In the genomic region with DNA sequence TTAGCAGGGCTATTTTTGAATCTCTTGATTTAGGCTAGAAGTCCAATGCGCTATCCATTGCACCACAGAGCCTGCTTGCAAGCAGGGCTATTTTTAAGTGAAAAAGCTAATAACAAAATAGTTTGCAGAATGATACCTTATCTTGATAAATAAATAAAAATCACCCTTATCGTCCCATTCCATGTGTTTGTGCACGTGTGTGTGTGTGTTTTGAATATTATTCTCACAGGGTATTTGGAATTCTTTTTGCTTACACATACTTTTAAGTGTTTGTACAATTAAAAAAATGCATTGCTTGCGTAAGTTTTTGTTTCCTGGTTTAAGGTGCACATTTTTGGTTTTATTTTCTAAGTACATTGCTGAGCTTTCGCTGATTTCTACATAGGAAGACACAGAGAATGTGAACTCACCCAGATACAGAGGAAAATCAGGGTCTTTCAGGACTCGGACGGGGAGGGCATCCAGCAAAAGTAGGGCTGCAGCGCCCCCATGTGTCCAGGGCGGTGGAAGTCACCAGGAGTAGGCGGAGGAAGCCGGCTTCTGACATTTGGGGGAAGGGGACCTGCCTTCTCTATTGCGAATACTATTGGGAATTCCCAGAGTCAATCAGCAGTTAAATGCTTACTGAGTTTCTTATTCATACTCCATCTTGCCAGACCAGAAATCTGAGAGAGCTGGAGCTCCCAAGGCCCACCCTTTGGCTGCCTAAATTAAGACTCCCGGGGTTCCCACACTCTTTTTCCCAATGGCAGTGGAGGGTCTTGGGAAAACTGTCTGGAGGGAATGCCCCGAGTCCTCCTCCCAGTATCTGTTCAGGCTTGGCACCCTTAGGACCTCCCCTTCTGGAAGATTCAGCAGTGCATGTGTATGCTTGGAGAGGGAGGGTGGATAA, we compare ENCODE assay signal across 1 cellular context.
TF ChIP-seq lines count a peak whose summit lies in the region.

No MANE protein-coding gene starts in this region.

TF ChIP-seq in HepG2, 621 proteins besides CTCF, POLR2A, EP300 and RAD21 (continued from another document and continues in another):
- TF ChIP-seq, protein P1, sequence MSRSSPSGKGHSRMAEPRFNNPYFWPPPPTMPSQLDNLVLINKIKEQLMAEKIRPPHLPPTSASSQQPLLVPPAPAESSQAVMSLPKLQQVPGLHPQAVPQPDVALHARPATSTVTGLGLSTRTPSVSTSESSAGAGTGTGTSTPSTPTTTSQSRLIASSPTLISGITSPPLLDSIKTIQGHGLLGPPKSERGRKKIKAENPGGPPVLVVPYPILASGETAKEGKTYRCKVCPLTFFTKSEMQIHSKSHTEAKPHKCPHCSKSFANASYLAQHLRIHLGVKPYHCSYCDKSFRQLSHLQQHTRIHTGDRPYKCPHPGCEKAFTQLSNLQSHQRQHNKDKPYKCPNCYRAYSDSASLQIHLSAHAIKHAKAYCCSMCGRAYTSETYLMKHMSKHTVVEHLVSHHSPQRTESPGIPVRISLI (CRISPR knock-in tag; IDR thresholded peaks at IDR 0.05; ENCODE audit: borderline replicate concordance) = no peak
- TF ChIP-seq NAIF1 (CRISPR knock-in tag; IDR thresholded peaks at IDR 0.05; ENCODE audit: borderline replicate concordance) (no peak), ZNF816 (CRISPR knock-in tag; IDR thresholded peaks at IDR 0.05; ENCODE audit: borderline replicate concordance) (no peak), XRCC5 (optimal IDR thresholded peaks at IDR 0.05; ENCODE audit: low read length) (peak; percentile 37), ZNF264 (CRISPR knock-in tag; IDR thresholded peaks at IDR 0.05) (no peak), MIXL1 (CRISPR knock-in tag; IDR thresholded peaks at IDR 0.05) (peak; percentile 31; the same call in 1 of the 2 replicates), NFATC3 (CRISPR knock-in tag; IDR thresholded peaks at IDR 0.05) (no peak), NR2C2 (CRISPR knock-in tag; IDR thresholded peaks at IDR 0.05; ENCODE audit: borderline replicate concordance) (no peak), CEBPG (CRISPR knock-in tag; IDR thresholded peaks at IDR 0.05) (0 out of 2 replicates have a peak, but pooled peaks have one; percentile 15), KDM5A (IDR thresholded peaks at IDR 0.05; ENCODE audit: borderline replicate concordance, low read length) (no peak; the same call in 1 of the 2 replicates), HNRNPLL (IDR thresholded peaks at IDR 0.05; ENCODE audit: low read depth, low read length, poor library complexity, severe bottlenecking) (no peak), RBM39 (IDR thresholded peaks at IDR 0.05; ENCODE audit: low read depth, low read length, poor library complexity, severe bottlenecking) (no peak), STAG1 (CRISPR knock-in tag; IDR thresholded peaks at IDR 0.05) (peak; percentile 97), SOX6 (IDR thresholded peaks at IDR 0.05) (no peak), SOX6 (CRISPR knock-in tag; IDR thresholded peaks at IDR 0.05) (peak; percentile 43; the same call in 1 of the 2 replicates), MEF2D (CRISPR knock-in tag; IDR thresholded peaks at IDR 0.05) (no peak), ZNF207 (IDR thresholded peaks at IDR 0.05; ENCODE audit: borderline replicate concordance) (no peak), ZNF724P (CRISPR knock-in tag; IDR thresholded peaks at IDR 0.05; ENCODE audit: borderline replicate concordance) (no peak), ZFP82 (CRISPR knock-in tag; IDR thresholded peaks at IDR 0.05; ENCODE audit: borderline replicate concordance) (no peak), FOSL2 (CRISPR knock-in tag; IDR thresholded peaks at IDR 0.05) (peak; percentile 43), ZFP36L1 (CRISPR knock-in tag; IDR thresholded peaks at IDR 0.05) (no peak), ZNF10 (CRISPR knock-in tag; IDR thresholded peaks at IDR 0.05; ENCODE audit: borderline replicate concordance, low read depth) (no peak), KDM3A (CRISPR knock-in tag; IDR thresholded peaks at IDR 0.05; ENCODE audit: low read depth) (0 out of 2 replicates have a peak, but pooled peaks have one; percentile 60), ZNF235 (CRISPR knock-in tag; IDR thresholded peaks at IDR 0.05; ENCODE audit: borderline replicate concordance) (0 out of 2 replicates have a peak, but pooled peaks have one; percentile 29), NBN (conservative IDR thresholded peaks at IDR 0.05) (no peak), SYNCRIP (IDR thresholded peaks at IDR 0.05; ENCODE audit: insufficient read depth, low read depth, low read length) (no peak), HMG20A (CRISPR knock-in tag; IDR thresholded peaks at IDR 0.05; ENCODE audit: borderline replicate concordance) (no peak), TSC22D2 (CRISPR knock-in tag; IDR thresholded peaks at IDR 0.05; ENCODE audit: borderline replicate concordance) (0 out of 2 replicates have a peak, but pooled peaks have one; percentile 34), ZNF547 (CRISPR knock-in tag; IDR thresholded peaks at IDR 0.05) (no peak), TARDBP (CRISPR knock-in tag; IDR thresholded peaks at IDR 0.05) (0 out of 2 replicates have a peak, but pooled peaks have one; percentile 56), TBL1XR1 (IDR thresholded peaks at IDR 0.05; ENCODE audit: borderline replicate concordance, low read length, partially characterized antibody) (no peak), RELA (CRISPR knock-in tag; IDR thresholded peaks at IDR 0.05) (no peak), SP5 (CRISPR knock-in tag; IDR thresholded peaks at IDR 0.05; ENCODE audit: borderline replicate concordance, low read depth) (peak; percentile 25; the same call in 1 of the 2 replicates), DR1 (CRISPR knock-in tag; IDR thresholded peaks at IDR 0.05) (no peak)
- TF ChIP-seq, protein P2, sequence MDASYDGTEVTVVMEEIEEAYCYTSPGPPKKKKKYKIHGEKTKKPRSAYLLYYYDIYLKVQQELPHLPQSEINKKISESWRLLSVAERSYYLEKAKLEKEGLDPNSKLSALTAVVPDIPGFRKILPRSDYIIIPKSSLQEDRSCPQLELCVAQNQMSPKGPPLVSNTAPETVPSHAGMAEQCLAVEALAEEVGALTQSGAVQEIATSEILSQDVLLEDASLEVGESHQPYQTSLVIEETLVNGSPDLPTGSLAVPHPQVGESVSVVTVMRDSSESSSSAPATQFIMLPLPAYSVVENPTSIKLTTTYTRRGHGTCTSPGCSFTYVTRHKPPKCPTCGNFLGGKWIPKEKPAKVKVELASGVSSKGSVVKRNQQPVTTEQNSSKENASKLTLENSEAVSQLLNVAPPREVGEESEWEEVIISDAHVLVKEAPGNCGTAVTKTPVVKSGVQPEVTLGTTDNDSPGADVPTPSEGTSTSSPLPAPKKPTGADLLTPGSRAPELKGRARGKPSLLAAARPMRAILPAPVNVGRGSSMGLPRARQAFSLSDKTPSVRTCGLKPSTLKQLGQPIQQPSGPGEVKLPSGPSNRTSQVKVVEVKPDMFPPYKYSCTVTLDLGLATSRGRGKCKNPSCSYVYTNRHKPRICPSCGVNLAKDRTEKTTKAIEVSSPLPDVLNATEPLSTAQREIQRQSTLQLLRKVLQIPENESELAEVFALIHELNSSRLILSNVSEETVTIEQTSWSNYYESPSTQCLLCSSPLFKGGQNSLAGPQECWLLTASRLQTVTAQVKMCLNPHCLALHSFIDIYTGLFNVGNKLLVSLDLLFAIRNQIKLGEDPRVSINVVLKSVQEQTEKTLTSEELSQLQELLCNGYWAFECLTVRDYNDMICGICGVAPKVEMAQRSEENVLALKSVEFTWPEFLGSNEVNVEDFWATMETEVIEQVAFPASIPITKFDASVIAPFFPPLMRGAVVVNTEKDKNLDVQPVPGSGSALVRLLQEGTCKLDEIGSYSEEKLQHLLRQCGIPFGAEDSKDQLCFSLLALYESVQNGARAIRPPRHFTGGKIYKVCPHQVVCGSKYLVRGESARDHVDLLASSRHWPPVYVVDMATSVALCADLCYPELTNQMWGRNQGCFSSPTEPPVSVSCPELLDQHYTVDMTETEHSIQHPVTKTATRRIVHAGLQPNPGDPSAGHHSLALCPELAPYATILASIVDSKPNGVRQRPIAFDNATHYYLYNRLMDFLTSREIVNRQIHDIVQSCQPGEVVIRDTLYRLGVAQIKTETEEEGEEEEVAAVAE (CRISPR knock-in tag; IDR thresholded peaks at IDR 0.05; ENCODE audit: borderline replicate concordance) = peak; percentile 62; the same call in 1 of the 2 replicates
- TF ChIP-seq, protein P3, sequence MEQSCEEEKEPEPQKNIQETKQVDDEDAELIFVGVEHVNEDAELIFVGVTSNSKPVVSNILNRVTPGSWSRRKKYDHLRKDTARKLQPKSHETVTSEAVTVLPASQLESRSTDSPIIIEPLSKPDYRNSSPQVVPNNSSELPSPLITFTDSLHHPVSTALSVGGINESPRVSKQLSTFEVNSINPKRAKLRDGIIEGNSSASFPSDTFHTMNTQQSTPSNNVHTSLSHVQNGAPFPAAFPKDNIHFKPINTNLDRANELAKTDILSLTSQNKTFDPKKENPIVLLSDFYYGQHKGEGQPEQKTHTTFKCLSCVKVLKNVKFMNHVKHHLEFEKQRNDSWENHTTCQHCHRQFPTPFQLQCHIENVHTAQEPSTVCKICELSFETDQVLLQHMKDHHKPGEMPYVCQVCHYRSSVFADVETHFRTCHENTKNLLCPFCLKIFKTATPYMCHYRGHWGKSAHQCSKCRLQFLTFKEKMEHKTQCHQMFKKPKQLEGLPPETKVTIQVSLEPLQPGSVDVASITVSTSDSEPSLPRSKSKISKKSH (CRISPR knock-in tag; IDR thresholded peaks at IDR 0.05; ENCODE audit: borderline replicate concordance) = no peak
- TF ChIP-seq, protein P4, sequence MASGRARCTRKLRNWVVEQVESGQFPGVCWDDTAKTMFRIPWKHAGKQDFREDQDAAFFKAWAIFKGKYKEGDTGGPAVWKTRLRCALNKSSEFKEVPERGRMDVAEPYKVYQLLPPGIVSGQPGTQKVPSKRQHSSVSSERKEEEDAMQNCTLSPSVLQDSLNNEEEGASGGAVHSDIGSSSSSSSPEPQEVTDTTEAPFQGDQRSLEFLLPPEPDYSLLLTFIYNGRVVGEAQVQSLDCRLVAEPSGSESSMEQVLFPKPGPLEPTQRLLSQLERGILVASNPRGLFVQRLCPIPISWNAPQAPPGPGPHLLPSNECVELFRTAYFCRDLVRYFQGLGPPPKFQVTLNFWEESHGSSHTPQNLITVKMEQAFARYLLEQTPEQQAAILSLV (CRISPR knock-in tag; IDR thresholded peaks at IDR 0.05; ENCODE audit: borderline replicate concordance) = no peak
- TF ChIP-seq, protein P5, sequence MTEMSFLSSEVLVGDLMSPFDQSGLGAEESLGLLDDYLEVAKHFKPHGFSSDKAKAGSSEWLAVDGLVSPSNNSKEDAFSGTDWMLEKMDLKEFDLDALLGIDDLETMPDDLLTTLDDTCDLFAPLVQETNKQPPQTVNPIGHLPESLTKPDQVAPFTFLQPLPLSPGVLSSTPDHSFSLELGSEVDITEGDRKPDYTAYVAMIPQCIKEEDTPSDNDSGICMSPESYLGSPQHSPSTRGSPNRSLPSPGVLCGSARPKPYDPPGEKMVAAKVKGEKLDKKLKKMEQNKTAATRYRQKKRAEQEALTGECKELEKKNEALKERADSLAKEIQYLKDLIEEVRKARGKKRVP (CRISPR knock-in tag; IDR thresholded peaks at IDR 0.05) = no peak
- TF ChIP-seq, protein P6, sequence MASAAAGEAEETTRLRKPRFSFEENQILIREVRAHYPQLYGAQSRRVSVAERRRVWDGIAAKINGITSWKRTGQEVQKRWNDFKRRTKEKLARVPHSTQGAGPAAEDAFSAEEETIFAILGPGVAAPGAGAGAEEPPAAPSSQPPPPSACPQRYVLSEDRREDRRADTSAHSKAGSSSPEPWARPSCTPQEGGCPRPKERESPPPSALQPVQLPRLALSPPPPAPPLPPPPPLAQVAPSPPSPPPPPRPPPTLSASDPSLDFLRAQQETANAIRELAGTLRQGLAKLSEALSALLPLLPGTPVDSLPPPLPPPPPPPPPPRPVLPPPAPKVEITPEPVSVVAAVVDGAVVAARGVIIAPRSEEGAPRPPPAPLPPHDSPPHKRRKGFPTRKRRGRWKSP (CRISPR knock-in tag; IDR thresholded peaks at IDR 0.05) = peak; percentile 27; the same call in 1 of the 2 replicates
- TF ChIP-seq, protein P7, sequence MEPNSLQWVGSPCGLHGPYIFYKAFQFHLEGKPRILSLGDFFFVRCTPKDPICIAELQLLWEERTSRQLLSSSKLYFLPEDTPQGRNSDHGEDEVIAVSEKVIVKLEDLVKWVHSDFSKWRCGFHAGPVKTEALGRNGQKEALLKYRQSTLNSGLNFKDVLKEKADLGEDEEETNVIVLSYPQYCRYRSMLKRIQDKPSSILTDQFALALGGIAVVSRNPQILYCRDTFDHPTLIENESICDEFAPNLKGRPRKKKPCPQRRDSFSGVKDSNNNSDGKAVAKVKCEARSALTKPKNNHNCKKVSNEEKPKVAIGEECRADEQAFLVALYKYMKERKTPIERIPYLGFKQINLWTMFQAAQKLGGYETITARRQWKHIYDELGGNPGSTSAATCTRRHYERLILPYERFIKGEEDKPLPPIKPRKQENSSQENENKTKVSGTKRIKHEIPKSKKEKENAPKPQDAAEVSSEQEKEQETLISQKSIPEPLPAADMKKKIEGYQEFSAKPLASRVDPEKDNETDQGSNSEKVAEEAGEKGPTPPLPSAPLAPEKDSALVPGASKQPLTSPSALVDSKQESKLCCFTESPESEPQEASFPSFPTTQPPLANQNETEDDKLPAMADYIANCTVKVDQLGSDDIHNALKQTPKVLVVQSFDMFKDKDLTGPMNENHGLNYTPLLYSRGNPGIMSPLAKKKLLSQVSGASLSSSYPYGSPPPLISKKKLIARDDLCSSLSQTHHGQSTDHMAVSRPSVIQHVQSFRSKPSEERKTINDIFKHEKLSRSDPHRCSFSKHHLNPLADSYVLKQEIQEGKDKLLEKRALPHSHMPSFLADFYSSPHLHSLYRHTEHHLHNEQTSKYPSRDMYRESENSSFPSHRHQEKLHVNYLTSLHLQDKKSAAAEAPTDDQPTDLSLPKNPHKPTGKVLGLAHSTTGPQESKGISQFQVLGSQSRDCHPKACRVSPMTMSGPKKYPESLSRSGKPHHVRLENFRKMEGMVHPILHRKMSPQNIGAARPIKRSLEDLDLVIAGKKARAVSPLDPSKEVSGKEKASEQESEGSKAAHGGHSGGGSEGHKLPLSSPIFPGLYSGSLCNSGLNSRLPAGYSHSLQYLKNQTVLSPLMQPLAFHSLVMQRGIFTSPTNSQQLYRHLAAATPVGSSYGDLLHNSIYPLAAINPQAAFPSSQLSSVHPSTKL (CRISPR knock-in tag; IDR thresholded peaks at IDR 0.05) = peak; percentile 54
- TF ChIP-seq, protein P8, sequence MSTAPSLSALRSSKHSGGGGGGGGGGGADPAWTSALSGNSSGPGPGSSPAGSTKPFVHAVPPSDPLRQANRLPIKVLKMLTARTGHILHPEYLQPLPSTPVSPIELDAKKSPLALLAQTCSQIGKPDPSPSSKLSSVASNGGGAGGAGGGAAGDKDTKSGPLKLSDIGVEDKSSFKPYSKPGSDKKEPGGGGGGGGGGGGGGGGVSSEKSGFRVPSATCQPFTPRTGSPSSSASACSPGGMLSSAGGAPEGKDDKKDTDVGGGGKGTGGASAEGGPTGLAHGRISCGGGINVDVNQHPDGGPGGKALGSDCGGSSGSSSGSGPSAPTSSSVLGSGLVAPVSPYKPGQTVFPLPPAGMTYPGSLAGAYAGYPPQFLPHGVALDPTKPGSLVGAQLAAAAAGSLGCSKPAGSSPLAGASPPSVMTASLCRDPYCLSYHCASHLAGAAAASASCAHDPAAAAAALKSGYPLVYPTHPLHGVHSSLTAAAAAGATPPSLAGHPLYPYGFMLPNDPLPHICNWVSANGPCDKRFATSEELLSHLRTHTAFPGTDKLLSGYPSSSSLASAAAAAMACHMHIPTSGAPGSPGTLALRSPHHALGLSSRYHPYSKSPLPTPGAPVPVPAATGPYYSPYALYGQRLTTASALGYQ (CRISPR knock-in tag; IDR thresholded peaks at IDR 0.05) = no peak
- TF ChIP-seq, protein P9, sequence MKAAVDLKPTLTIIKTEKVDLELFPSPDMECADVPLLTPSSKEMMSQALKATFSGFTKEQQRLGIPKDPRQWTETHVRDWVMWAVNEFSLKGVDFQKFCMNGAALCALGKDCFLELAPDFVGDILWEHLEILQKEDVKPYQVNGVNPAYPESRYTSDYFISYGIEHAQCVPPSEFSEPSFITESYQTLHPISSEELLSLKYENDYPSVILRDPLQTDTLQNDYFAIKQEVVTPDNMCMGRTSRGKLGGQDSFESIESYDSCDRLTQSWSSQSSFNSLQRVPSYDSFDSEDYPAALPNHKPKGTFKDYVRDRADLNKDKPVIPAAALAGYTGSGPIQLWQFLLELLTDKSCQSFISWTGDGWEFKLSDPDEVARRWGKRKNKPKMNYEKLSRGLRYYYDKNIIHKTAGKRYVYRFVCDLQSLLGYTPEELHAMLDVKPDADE (CRISPR knock-in tag; IDR thresholded peaks at IDR 0.05) = no peak
